Comparison of ENCODE assay signal across 21 cellular contexts in the genomic region with DNA sequence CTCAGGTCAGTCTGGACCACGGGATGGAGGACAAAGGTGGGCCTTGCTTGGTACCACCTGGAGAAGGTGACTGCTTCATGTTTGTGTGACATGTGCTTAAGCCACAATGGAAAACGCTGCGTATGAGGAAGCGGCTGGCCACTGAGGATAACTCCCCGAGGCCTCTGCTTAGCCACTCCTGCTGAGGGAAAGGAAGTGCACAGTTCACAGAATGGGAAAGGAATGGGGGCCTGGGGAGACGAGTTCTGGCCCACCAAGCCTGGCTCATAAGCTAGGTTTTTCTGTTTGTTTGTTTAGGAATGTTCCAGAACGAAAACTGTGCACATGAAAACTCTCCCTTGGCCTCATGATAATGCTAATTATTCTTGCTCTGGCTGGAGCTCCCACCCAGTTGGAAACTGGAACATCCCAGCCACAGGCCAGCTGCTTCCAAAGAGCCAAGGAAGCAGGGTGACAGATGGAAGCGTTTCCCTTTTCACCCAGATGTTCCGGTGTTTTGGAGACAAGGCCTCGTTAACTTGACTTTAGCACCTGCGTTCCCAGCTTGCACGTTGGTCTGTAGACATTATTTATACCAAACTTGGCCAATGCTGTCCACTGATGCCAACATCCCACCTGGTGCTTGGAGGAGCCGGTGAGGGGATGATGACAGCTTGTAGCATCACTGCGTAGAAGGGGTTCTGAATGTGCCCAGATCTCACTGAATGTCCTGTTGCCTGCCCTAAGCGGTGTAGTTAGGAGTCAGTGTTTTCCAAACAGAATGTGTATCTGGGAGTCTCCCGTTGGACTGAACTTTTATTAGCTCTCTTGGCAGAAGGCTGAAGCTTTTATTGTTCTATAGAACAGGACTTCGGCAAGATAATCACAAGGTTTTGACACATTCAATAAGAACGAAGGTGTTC. TPM values are rescaled to one million over a fixed set of nuclear protein-coding genes. Genes with fewer than 3 reads are reported as not detected.
DNase-seq lines count a peak whose midpoint lies in the region; ATAC-seq and TF ChIP-seq lines count a peak whose summit lies in the region.
"Had no signal": no experiment of that assay in that cellular context is flagged by ENCODE, and none has a peak within 500 bp of the region (broad histone marks: within the 10 kb centered on the region; RNA-seq: fewer than 3 reads in every experiment).

No MANE protein-coding gene starts in this region.

- H3K4me1 Mint-ChIP-seq in endodermal cell: peaks cover 9% of the 10 kb centered on the region
- H3K4me1 Mint-ChIP-seq: activated CD4-positive, alpha-beta T cell treated with anti-CD3 and anti-CD28 coated beads for 36 hours; immature natural killer cell; natural killer cell; stimulated activated effector memory CD8-positive, alpha-beta T cell treated with anti-CD3 and anti-CD28 coated beads, Interleukin-12 subunit alpha, Interleukin-12 subunit beta, amount 100 ng/mL, for 72 hours had no signal

- H3K36me3 Mint-ChIP-seq in endodermal cell (ENCODE audit: low read depth): peaks cover 35% of the 10 kb centered on the region
- H3K36me3 Mint-ChIP-seq: stimulated activated effector memory CD8-positive, alpha-beta T cell treated with anti-CD3 and anti-CD28 coated beads, Interleukin-12 subunit alpha, Interleukin-12 subunit beta, amount 100 ng/mL, for 72 hours had no signal

- no peak for DNase-seq in Right ventricle myocardium inferior (ENCODE audit: missing footprints)
- no peak for DNase-seq in cardiac septum (ENCODE audit: low spot score)
- peak; percentile 10 for DNase-seq in endodermal cell
- DNase-seq in mucosa of descending colon: no peak
- DNase-seq in NCI-H446 treated with DMSO at 0.1 percent for 48 hours (lab: John Stamatoyannopoulos, UW): no peak
- DNase-seq in NCI-H345 (lab: John Stamatoyannopoulos, UW): no peak
- no peak for DNase-seq in activated CD8-positive, alpha-beta memory T cell treated with anti-CD3 and anti-CD28 coated beads, Interleukin-2, amount 50 U/mL, for 48 hours
- DNase-seq: esophagus squamous epithelium, gastrocnemius medialis, hippocampal formation, immature natural killer cell, natural killer cell, NCI-H774, spleen had no signal

- TF ChIP-seq CTCF in endodermal cell (conservative IDR thresholded peaks at IDR 0.05): no peak
- TF ChIP-seq CTCF in mucosa of descending colon (IDR thresholded peaks at IDR 0.05): no peak

- H3K4me1 ChIP-seq in endodermal cell (ENCODE audit: control insufficient read depth, insufficient read depth, low read length): peaks cover 3% of the 10 kb centered on the region
- peaks cover 2% of the 10 kb centered on the region for H3K4me1 ChIP-seq in mucosa of descending colon (ENCODE audit: low read depth)
- H3K4me1 ChIP-seq: gastrocnemius medialis, spleen, upper lobe of left lung had no signal

- ATAC-seq in Right ventricle myocardium inferior: peak; percentile 74
- peak; percentile 82 for ATAC-seq in mucosa of descending colon
- no peak for ATAC-seq in HG03565 (IDR thresholded peaks at IDR 0.05; ENCODE audit: unreplicated experiment)
- ATAC-seq: gastrocnemius medialis, natural killer cell, SK-N-SH treated with all-trans-retinoic acid at 6 μM for 48 hours had no signal

- no peaks in the 10 kb centered on the region for H3K27me3 Mint-ChIP-seq in endodermal cell (ENCODE audit: insufficient read depth)

- no peak overlapping the region for H3K9ac ChIP-seq in endodermal cell (ENCODE audit: extremely low read depth, low read length, poor library complexity, severe bottlenecking)

- intact Hi-C loops in Right ventricle myocardium inferior (cut with DNase I) (no loop called here), cardiac septum (cut with DNase I) (no loop called here), mucosa of descending colon (cut with DNase I, micrococcal nuclease) (no loop called here)

- H3K9me3 Mint-ChIP-seq in endodermal cell: peaks cover 53% of the 10 kb centered on the region

- 89 to 90% methylated on average over 18 of the region's 18 CpGs for WGBS in endodermal cell (ENCODE audit: insufficient coverage in 1 of 2, insufficient read length in 1 of 2), 2 experiments

- no peak overlapping the region for H3K4me3 Mint-ChIP-seq in endodermal cell
- H3K4me3 Mint-ChIP-seq: activated CD4-positive, alpha-beta T cell treated with anti-CD3 and anti-CD28 coated beads for 36 hours; immature natural killer cell; natural killer cell; stimulated activated effector memory CD8-positive, alpha-beta T cell treated with anti-CD3 and anti-CD28 coated beads, Interleukin-12 subunit alpha, Interleukin-12 subunit beta, amount 100 ng/mL, for 72 hours; T-helper 17 cell had no signal

- no peak overlapping the region for H3K27ac ChIP-seq in endodermal cell (ENCODE audit: low read depth, low read length)
- H3K27ac ChIP-seq: esophagus squamous epithelium, gastrocnemius medialis, spleen, upper lobe of left lung had no signal

- H3K27me3 ChIP-seq in endodermal cell (ENCODE audit: control insufficient read depth, insufficient read depth, low read length, poor library complexity, severe bottlenecking): no peaks in the 10 kb centered on the region
- H3K27me3 ChIP-seq: gastrocnemius medialis, upper lobe of left lung had no signal

- H3K9me3 ChIP-seq in endodermal cell (ENCODE audit: control insufficient read depth, low read length): peaks cover 40% of the 10 kb centered on the region
- H3K9me3 ChIP-seq in mucosa of descending colon: peaks cover 7% of the 10 kb centered on the region

- no peaks in the 10 kb centered on the region for H3K36me3 ChIP-seq in endodermal cell (ENCODE audit: control insufficient read depth, insufficient read depth, low read length)
- H3K36me3 ChIP-seq in mucosa of descending colon (ENCODE audit: low read depth): no peaks in the 10 kb centered on the region
- H3K36me3 ChIP-seq: esophagus squamous epithelium, gastrocnemius medialis, spleen, upper lobe of left lung had no signal

- H3K4me3 ChIP-seq in endodermal cell (ENCODE audit: low read length) (no peak overlapping the region), mucosa of descending colon (no peak overlapping the region)
- H3K4me3 ChIP-seq: esophagus squamous epithelium, gastrocnemius medialis, GM12878, spleen, upper lobe of left lung had no signal

- H3K27ac Mint-ChIP-seq in endodermal cell: no peak overlapping the region
- H3K27ac Mint-ChIP-seq: activated CD4-positive, alpha-beta T cell treated with anti-CD3 and anti-CD28 coated beads for 36 hours; immature natural killer cell; natural killer cell; stimulated activated effector memory CD8-positive, alpha-beta T cell treated with anti-CD3 and anti-CD28 coated beads, Interleukin-12 subunit alpha, Interleukin-12 subunit beta, amount 100 ng/mL, for 72 hours; T-helper 17 cell had no signal

RNA-seq across cellular contexts. Expression of a gene that starts 34.5 kb away (rescaled TPM):
- total RNA-seq in Right ventricle myocardium inferior (0.32 TPM), cardiac septum (1.4 TPM), endodermal cell (1 to 10 TPM; 6.4 TPM), mucosa of descending colon (under 1 TPM; 0.23 to 0.57 (median 0.29) TPM)
- polyA plus RNA-seq in endodermal cell (2013, experiment 1 of 2): 0.78 TPM
- 1.1 TPM for polyA plus RNA-seq in endodermal cell (2013, experiment 2 of 2)
- total RNA-seq: activated CD4-positive, alpha-beta T cell treated with anti-CD3 and anti-CD28 coated beads for 36 hours; GM12878; natural killer cell; T-helper 17 cell had no signal
- polyA plus RNA-seq: immature natural killer cell had no signal
